28 cellular contexts compared by ENCODE assay signal in genomic region chr22:22123960-22124278, GRCh38.
"Had no signal": no experiment of that assay in that cellular context is flagged by ENCODE, and none has a peak within 500 bp of the region (broad histone marks: within the 10 kb centered on the region; RNA-seq: fewer than 3 reads in every experiment).

No MANE protein-coding gene starts in this region.

- DNase-seq: activated CD4-positive, alpha-beta memory T cell treated with anti-CD3 and anti-CD28 coated beads for 36 hours; activated CD4-positive, alpha-beta T cell treated with anti-CD3 and anti-CD28 coated beads for 36 hours; activated CD4-positive, alpha-beta T cell treated with anti-CD3 and anti-CD28 coated beads, Interleukin-2, amount 10 ng/mL, durations not matched to agents 24 days and 14 days; activated CD4-positive, CD25-positive, alpha-beta regulatory T cell; activated CD4-positive, CD25-positive, alpha-beta regulatory T cell treated with anti-CD3 and anti-CD28 coated beads, Interleukin-2, amount 50 U/mL, for 72 hours; activated CD8-positive, alpha-beta T cell treated with anti-CD3 and anti-CD28 coated beads, Interleukin-2, amount 10 ng/mL, durations not matched to agents 7 days and 5 days; activated effector memory CD4-positive, alpha-beta T cell treated with anti-CD3 and anti-CD28 coated beads, Interleukin-2, amount 50 U/mL, for 16 hours; activated naive CD4-positive, alpha-beta T cell treated with anti-CD3 and anti-CD28 coated beads for 36 hours; activated naive CD8-positive, alpha-beta T cell treated with anti-CD3 and anti-CD28 coated beads for 36 hours; activated naive CD8-positive, alpha-beta T cell treated with anti-CD3 and anti-CD28 coated beads, Interleukin-2, amount 50 U/mL, for 24 hours; activated T-cell treated with anti-CD3 and anti-CD28 coated beads, Interleukin-2, amount 50 U/mL, for 4 hours; adrenal gland; amygdala; aorta; body of pancreas; caudate nucleus; cortex of kidney; dermis blood vessel endothelial cell; effector CD4-positive, alpha-beta T cell; effector memory CD8-positive, alpha-beta T cell; esophagus squamous epithelium; foreskin melanocyte; head of caudate nucleus; T-helper 2 cell had no signal

- H3K4me3 ChIP-seq: adrenal gland, body of pancreas, esophagus squamous epithelium, gastroesophageal sphincter had no signal

- H3K9me3 ChIP-seq: adrenal gland, body of pancreas, esophagus squamous epithelium, gastroesophageal sphincter had no signal

- H3K36me3 Mint-ChIP-seq: activated CD4-positive, alpha-beta memory T cell treated with anti-CD3 and anti-CD28 coated beads for 36 hours; activated naive CD4-positive, alpha-beta T cell treated with anti-CD3 and anti-CD28 coated beads, Interleukin-2, amount 50 U/mL, for 24 hours; activated naive CD8-positive, alpha-beta T cell treated with anti-CD3 and anti-CD28 coated beads for 36 hours had no signal

- H3K27ac Mint-ChIP-seq: activated CD4-positive, alpha-beta memory T cell treated with anti-CD3 and anti-CD28 coated beads for 36 hours; activated CD4-positive, alpha-beta T cell treated with anti-CD3 and anti-CD28 coated beads for 36 hours; activated CD4-positive, alpha-beta T cell treated with anti-CD3 and anti-CD28 coated beads, Interleukin-2, amount 10 ng/mL, durations not matched to agents 24 days and 14 days; activated CD8-positive, alpha-beta T cell treated with anti-CD3 and anti-CD28 coated beads, Interleukin-2, amount 10 ng/mL, durations not matched to agents 7 days and 5 days; activated naive CD4-positive, alpha-beta T cell treated with anti-CD3 and anti-CD28 coated beads for 36 hours; activated naive CD8-positive, alpha-beta T cell treated with anti-CD3 and anti-CD28 coated beads for 36 hours; activated naive CD8-positive, alpha-beta T cell treated with anti-CD3 and anti-CD28 coated beads, Interleukin-2, amount 50 U/mL, for 24 hours; activated T-helper 2 cell treated with anti-CD3 and anti-CD28 coated beads, Interferon-gamma antibody, Interleukin-2, Interleukin-4, amounts not matched to agents 10 μg/mL and 5 μg/mL and 100 μg/mL, durations not matched to agents 14 hours and 24 hours and 36 hours; effector memory CD8-positive, alpha-beta T cell had no signal

- ATAC-seq: activated CD4-positive, alpha-beta T cell treated with anti-CD3 and anti-CD28 coated beads for 36 hours; activated CD8-positive, alpha-beta T cell treated with anti-CD3 and anti-CD28 coated beads, Interleukin-2, amount 10 ng/mL, durations not matched to agents 7 days and 5 days; activated naive CD8-positive, alpha-beta T cell treated with anti-CD3 and anti-CD28 coated beads, Interleukin-2, amount 50 U/mL, for 24 hours; activated T-cell treated with anti-CD3 and anti-CD28 coated beads, Interleukin-2, amount 50 U/mL, for 4 hours; body of pancreas; effector memory CD8-positive, alpha-beta T cell; gastroesophageal sphincter had no signal

- H3K27me3 Mint-ChIP-seq: activated naive CD8-positive, alpha-beta T cell treated with anti-CD3 and anti-CD28 coated beads, Interleukin-2, amount 50 U/mL, for 24 hours had no signal

- H3K9me3 Mint-ChIP-seq: activated CD4-positive, alpha-beta memory T cell treated with anti-CD3 and anti-CD28 coated beads for 36 hours; activated CD4-positive, alpha-beta T cell treated with anti-CD3 and anti-CD28 coated beads, Interleukin-2, amount 10 ng/mL, durations not matched to agents 24 days and 14 days; activated naive CD4-positive, alpha-beta T cell treated with anti-CD3 and anti-CD28 coated beads for 36 hours; activated naive CD4-positive, alpha-beta T cell treated with anti-CD3 and anti-CD28 coated beads, Interleukin-2, amount 50 U/mL, for 24 hours; activated naive CD8-positive, alpha-beta T cell treated with anti-CD3 and anti-CD28 coated beads for 36 hours; activated naive CD8-positive, alpha-beta T cell treated with anti-CD3 and anti-CD28 coated beads, Interleukin-2, amount 50 U/mL, for 24 hours; activated T-cell treated with anti-CD3 and anti-CD28 coated beads, Interleukin-2, amount 50 U/mL, for 4 hours; activated T-helper 2 cell treated with anti-CD3 and anti-CD28 coated beads, Interferon-gamma antibody, Interleukin-2, Interleukin-4, amounts not matched to agents 10 μg/mL and 5 μg/mL and 100 μg/mL, durations not matched to agents 14 hours and 24 hours and 36 hours; effector memory CD8-positive, alpha-beta T cell had no signal

- H3K4me1 Mint-ChIP-seq: activated CD4-positive, alpha-beta T cell treated with anti-CD3 and anti-CD28 coated beads for 36 hours; activated CD4-positive, alpha-beta T cell treated with anti-CD3 and anti-CD28 coated beads, Interleukin-2, amount 10 ng/mL, durations not matched to agents 24 days and 14 days; activated naive CD4-positive, alpha-beta T cell treated with anti-CD3 and anti-CD28 coated beads, Interleukin-2, amount 50 U/mL, for 24 hours; activated naive CD8-positive, alpha-beta T cell treated with anti-CD3 and anti-CD28 coated beads for 36 hours; activated naive CD8-positive, alpha-beta T cell treated with anti-CD3 and anti-CD28 coated beads, Interleukin-2, amount 50 U/mL, for 24 hours had no signal

- H3K36me3 ChIP-seq: adrenal gland, esophagus squamous epithelium, gastroesophageal sphincter had no signal

- H3K27ac ChIP-seq: adrenal gland, body of pancreas, esophagus squamous epithelium, gastroesophageal sphincter had no signal

- H3K4me1 ChIP-seq: adrenal gland, body of pancreas, esophagus squamous epithelium, gastroesophageal sphincter had no signal

- H3K4me3 Mint-ChIP-seq: activated CD4-positive, alpha-beta memory T cell treated with anti-CD3 and anti-CD28 coated beads for 36 hours; activated CD4-positive, alpha-beta T cell treated with anti-CD3 and anti-CD28 coated beads for 36 hours; activated CD4-positive, alpha-beta T cell treated with anti-CD3 and anti-CD28 coated beads, Interleukin-2, amount 10 ng/mL, durations not matched to agents 24 days and 14 days; activated CD8-positive, alpha-beta T cell treated with anti-CD3 and anti-CD28 coated beads, Interleukin-2, amount 10 ng/mL, durations not matched to agents 7 days and 5 days; activated naive CD4-positive, alpha-beta T cell treated with anti-CD3 and anti-CD28 coated beads for 36 hours; activated naive CD4-positive, alpha-beta T cell treated with anti-CD3 and anti-CD28 coated beads, Interleukin-2, amount 50 U/mL, for 24 hours; activated naive CD8-positive, alpha-beta T cell treated with anti-CD3 and anti-CD28 coated beads for 36 hours; activated naive CD8-positive, alpha-beta T cell treated with anti-CD3 and anti-CD28 coated beads, Interleukin-2, amount 50 U/mL, for 24 hours; activated T-cell treated with anti-CD3 and anti-CD28 coated beads, Interleukin-2, amount 50 U/mL, for 4 hours; effector memory CD8-positive, alpha-beta T cell had no signal

- FAIRE-seq: colon had no signal
